Comparison of ENCODE assay signal across 22 cellular contexts in genomic region chr4:168499241-168499640, GRCh38.
"Had no signal": no experiment of that assay in that cellular context is flagged by ENCODE, and none has a peak within 500 bp of the region (broad histone marks: within the 10 kb centered on the region; RNA-seq: fewer than 3 reads in every experiment).

No MANE protein-coding gene starts in this region.

- H3K27ac ChIP-seq: breast epithelium, KMS-11, SK-N-MC, WERI-Rb-1 had no signal

- H3K36me3 ChIP-seq: breast epithelium, WERI-Rb-1 had no signal

- H3K27me3 ChIP-seq: breast epithelium had no signal

- H3K4me3 ChIP-seq: breast epithelium, SK-N-MC had no signal

- H3K4me1 ChIP-seq: breast epithelium had no signal

- DNase-seq: activated CD4-positive, alpha-beta memory T cell treated with anti-CD3 and anti-CD28 coated beads, Interleukin-2, amount 10 ng/mL, durations not matched to agents 7 days and 5 days; activated CD4-positive, alpha-beta T cell treated with anti-CD3 and anti-CD28 coated beads for 36 hours; activated CD4-positive, alpha-beta T cell treated with anti-CD3 and anti-CD28 coated beads, Interleukin-2, amount 50 U/mL, for 1 hour; activated gamma-delta T cell; activated naive CD4-positive, alpha-beta T cell treated with anti-CD3 and anti-CD28 coated beads for 36 hours; activated T-cell treated with anti-CD3 and anti-CD28 coated beads for 4 hours; activated T-cell treated with anti-CD3 and anti-CD28 coated beads, Interleukin-2, amount 50 U/mL, for 48 hours; NCI-H1092; NCI-H1417; NCI-H1930; NCI-H2171; NCI-H345; NCI-H510A; NCI-H526 treated with DMSO at 0.1 percent for 48 hours; NK-92 treated with Interleukin-12 subunit alpha and Interleukin-12 subunit beta, amount 100 ng/mL, for 24 hours; PC-3; T-helper 1 cell; WERI-Rb-1 had no signal

- H3K9me3 ChIP-seq: breast epithelium had no signal

- ATAC-seq: activated CD4-positive, alpha-beta T cell treated with anti-CD3 and anti-CD28 coated beads for 36 hours; activated T-helper 17 cell treated with anti-CD3 and anti-CD28 coated beads, Interleukin-2, amount 50 U/mL, for 72 hours; PC-3 had no signal
